In genomic region chr9:99721898-99722297, GRCh38 we compare ENCODE assay signal across 27 cellular contexts.
DNase-seq lines count a peak whose midpoint lies in the region; ATAC-seq, FAIRE-seq and TF ChIP-seq lines count a peak whose summit lies in the region.
"Had no signal": no experiment of that assay in that cellular context is flagged by ENCODE, and none has a peak within 500 bp of the region (broad histone marks: within the 10 kb centered on the region; RNA-seq: fewer than 3 reads in every experiment).

No MANE protein-coding gene starts in this region.

- H3K9me3 Mint-ChIP-seq in natural killer cell = no peaks in the 10 kb centered on the region
- peaks cover 2% of the 10 kb centered on the region for H3K9me3 Mint-ChIP-seq in activated CD8-positive, alpha-beta memory T cell treated with anti-CD3 and anti-CD28 coated beads, Interleukin-2, amount 10 ng/mL, durations not matched to agents 7 days and 5 days (ENCODE audit: low read depth)
- H3K9me3 Mint-ChIP-seq: CD14-positive monocyte; CD4-positive, alpha-beta memory T cell; CD4-positive, CD25-positive, alpha-beta regulatory T cell; CD8-positive, alpha-beta memory T cell had no signal

- 21% methylated on average over 2 of the region's 2 CpGs for WGBS in HepG2 (ENCODE audit: low lambda C conversion rate)
- WGBS in right lobe of liver (ENCODE audit: insufficient coverage, low coverage, low lambda C conversion rate, missing lambda C conversion rate) = 61% methylated on average over 2 of the region's 2 CpGs
- WGBS in IMR-90 (ENCODE audit: extremely low coverage in 2 of 2, insufficient read length in 1 of 2), 2 experiments = no CpG with 5 or more reads among the region's 2 CpGs

- H3K18ac ChIP-seq in IMR-90 (ENCODE audit: low read depth, low read length) = no peak overlapping the region

- intact Hi-C loops in HepG2 (cut with micrococcal nuclease; ENCODE audit: unreplicated experiment) (no loop called here), right lobe of liver (cut with DNase I) (no loop called here), IMR-90 (cut with micrococcal nuclease) (no loop called here), natural killer cell (cut with micrococcal nuclease) (no loop called here)

- no peaks in the 10 kb centered on the region for H3K36me3 ChIP-seq in HepG2 (replicated peaks in 1 of 2; ENCODE audit: control insufficient read depth in 1 of 2, insufficient read depth in 2 of 2, low read length in 2 of 2)
- no peaks in the 10 kb centered on the region for H3K36me3 ChIP-seq in right lobe of liver
- no peaks in the 10 kb centered on the region for H3K36me3 ChIP-seq in IMR-90 (ENCODE audit: control insufficient read depth, insufficient read depth, low read length)
- H3K36me3 ChIP-seq: BE2C, BLaER1 had no signal

- no peak overlapping the region for H3K4me2 ChIP-seq in HepG2 (ENCODE audit: low read depth, low read length)
- no peak overlapping the region for H3K4me2 ChIP-seq in IMR-90 (ENCODE audit: low read depth, low read length)

- no peak overlapping the region for H2AK5ac ChIP-seq in IMR-90 (ENCODE audit: low read depth, low read length)

- no peaks in the 10 kb centered on the region for H3K36me3 Mint-ChIP-seq in natural killer cell
- H3K36me3 Mint-ChIP-seq in activated CD8-positive, alpha-beta memory T cell treated with anti-CD3 and anti-CD28 coated beads, Interleukin-2, amount 10 ng/mL, durations not matched to agents 7 days and 5 days = peaks cover 2% of the 10 kb centered on the region
- H3K36me3 Mint-ChIP-seq: CD14-positive monocyte; CD4-positive, alpha-beta memory T cell; CD4-positive, CD25-positive, alpha-beta regulatory T cell; CD8-positive, alpha-beta memory T cell had no signal

- in situ Hi-C loops in HepG2 (cut with HindIII; ENCODE audit: extremely low pct_ligation_motif_present, low pct_unique_long_range_greater_than_20kb) = no loop called here
- in situ Hi-C loops in IMR-90 (cut with MboI; ENCODE audit: low sequenced_read_pairs) = no loop called here

- H3K79me1 ChIP-seq in IMR-90 (ENCODE audit: low read depth in 1 of 2, low read length in 2 of 2) = no peaks in the 10 kb centered on the region

- H3K9me1 ChIP-seq in IMR-90 (ENCODE audit: insufficient read depth, low read length) = no peaks in the 10 kb centered on the region

- H3K4ac ChIP-seq in IMR-90 (ENCODE audit: low read depth, low read length) = no peak overlapping the region

- ATAC-seq in HepG2 (no peak), right lobe of liver (no peak), IMR-90 (ENCODE audit: low read depth) (no peak), natural killer cell (no peak), HG03045 (IDR thresholded peaks at IDR 0.05; ENCODE audit: unreplicated experiment) (no peak)
- no peak for ATAC-seq in activated CD8-positive, alpha-beta memory T cell treated with anti-CD3 and anti-CD28 coated beads, Interleukin-2, amount 10 ng/mL, durations not matched to agents 7 days and 5 days
- ATAC-seq: GM12878 had no signal

- no peak overlapping the region for H2BK15ac ChIP-seq in IMR-90 (ENCODE audit: low read depth, low read length)

- H3K9ac ChIP-seq in HepG2 (ENCODE audit: insufficient read depth, low read depth, low read length) (no peak overlapping the region), IMR-90 (ENCODE audit: low read depth, low read length) (no peak overlapping the region)
- H3K9ac ChIP-seq: BLaER1 had no signal

- no peak overlapping the region for H3K23ac ChIP-seq in IMR-90 (ENCODE audit: low read depth, low read length)

- no peak overlapping the region for H2BK20ac ChIP-seq in IMR-90 (ENCODE audit: low read depth, low read length)

- H3K4me3 ChIP-seq in HepG2 (replicated peaks in 1 of 3; ENCODE audit: insufficient read depth in 1 of 3, low read depth in 2 of 3, low read length in 3 of 3) (no peak overlapping the region), right lobe of liver (no peak overlapping the region), IMR-90 (ENCODE audit: insufficient read depth, low read depth, low read length) (no peak overlapping the region)
- H3K4me3 ChIP-seq: BLaER1, GM12878 had no signal

- no peak for TF ChIP-seq RAD21 in HepG2 (CRISPR knock-in tag; IDR thresholded peaks at IDR 0.05)
- no peak for TF ChIP-seq RAD21 in IMR-90 (IDR thresholded peaks at IDR 0.05; ENCODE audit: low read length)

- no peak overlapping the region for H2AK9ac ChIP-seq in IMR-90 (replicated peaks; ENCODE audit: low read depth, low read length, poor library complexity)

- TF ChIP-seq POLR2A in HepG2 (IDR thresholded peaks at IDR 0.05; ENCODE audit: insufficient read depth in 1 of 2, low read depth in 2 of 2, low read length in 2 of 2) (no peak), right lobe of liver (IDR thresholded peaks at IDR 0.05) (no peak), IMR-90 (IDR thresholded peaks at IDR 0.05; ENCODE audit: low read depth, low read length) (no peak)

- H3K9me3 ChIP-seq in HepG2 (ENCODE audit: low read length) (no peaks in the 10 kb centered on the region), right lobe of liver (no peaks in the 10 kb centered on the region), IMR-90 (ENCODE audit: control insufficient read depth, insufficient read depth, low read length) (no peaks in the 10 kb centered on the region)
- H3K9me3 ChIP-seq: BE2C, BLaER1 had no signal

- peak overlapping the region in 1 of 2 donors; percentile 47 for H3K27ac Mint-ChIP-seq in natural killer cell
- no peak overlapping the region for H3K27ac Mint-ChIP-seq in activated CD8-positive, alpha-beta memory T cell treated with anti-CD3 and anti-CD28 coated beads, Interleukin-2, amount 10 ng/mL, durations not matched to agents 7 days and 5 days
- H3K27ac Mint-ChIP-seq: CD4-positive, alpha-beta memory T cell; CD4-positive, CD25-positive, alpha-beta regulatory T cell had no signal

- H4K8ac ChIP-seq in IMR-90 (ENCODE audit: low read depth in 2 of 2, low read length in 2 of 2) = no peak overlapping the region

- FAIRE-seq in HepG2 (lab: Jason Lieb, UNC) = no peak
- FAIRE-seq: GM12878, GM12892, GM18507 had no signal

- no peak overlapping the region for H4K5ac ChIP-seq in IMR-90 (ENCODE audit: low read depth, low read length)

- no peak overlapping the region for H3K56ac ChIP-seq in IMR-90 (ENCODE audit: extremely low read depth, insufficient read depth, low read length)

- H3K27me3 Mint-ChIP-seq in natural killer cell (ENCODE audit: low read depth in 2 of 2) = no peaks in the 10 kb centered on the region
- H3K27me3 Mint-ChIP-seq in activated CD8-positive, alpha-beta memory T cell treated with anti-CD3 and anti-CD28 coated beads, Interleukin-2, amount 10 ng/mL, durations not matched to agents 7 days and 5 days = no peaks in the 10 kb centered on the region
- H3K27me3 Mint-ChIP-seq: CD4-positive, alpha-beta memory T cell; CD8-positive, alpha-beta memory T cell had no signal

- dilution Hi-C loops in IMR-90 (cut with HindIII; ENCODE audit: low sequenced_read_pairs, unreplicated experiment) = no loop called here

- peaks cover 37 to 40% of the 10 kb centered on the region in 2 donors for H3K4me1 Mint-ChIP-seq in natural killer cell
- H3K4me1 Mint-ChIP-seq in activated CD8-positive, alpha-beta memory T cell treated with anti-CD3 and anti-CD28 coated beads, Interleukin-2, amount 10 ng/mL, durations not matched to agents 7 days and 5 days = peaks cover 36% of the 10 kb centered on the region

- no peaks in the 10 kb centered on the region for H3K79me2 ChIP-seq in HepG2 (ENCODE audit: insufficient read depth, low read length)

- H2AFZ ChIP-seq in HepG2 (ENCODE audit: low read length) = no peak overlapping the region
- no peak overlapping the region for H2AFZ ChIP-seq in IMR-90 (replicated peaks; ENCODE audit: low read length, poor library complexity)

- no peak overlapping the region for H2BK120ac ChIP-seq in IMR-90 (ENCODE audit: low read depth, low read length)

- BruUV-seq in HepG2 (replicated peaks; lab: Mats Ljungman, UMichigan) (no TSS peak), IMR-90 (replicated peaks; lab: Mats Ljungman, UMichigan) (no TSS peak)

- POLR2A ChIA-PET in HepG2 (lab: Yijun Ruan, JAX) = no interaction called here
- POLR2A ChIA-PET in IMR-90 (lab: Charles Lee; ENCODE audit: unreplicated experiment) = no interaction called here

- TF ChIP-seq EP300 in HepG2 (IDR thresholded peaks at IDR 0.05; ENCODE audit: low read depth in 2 of 2, low read length in 2 of 2) = no peak
- no peak for TF ChIP-seq EP300 in HepG2 (CRISPR knock-in tag; IDR thresholded peaks at IDR 0.05; ENCODE audit: borderline replicate concordance)

- H3K27me3 ChIP-seq in HepG2 (ENCODE audit: control insufficient read depth in 1 of 2, insufficient read depth in 2 of 2, low read length in 2 of 2) (no peaks in the 10 kb centered on the region), right lobe of liver (no peaks in the 10 kb centered on the region), IMR-90 (ENCODE audit: control insufficient read depth, insufficient read depth, low read length) (peaks cover 10% of the 10 kb centered on the region; the same call in 1 of the 2 replicates)
- H3K27me3 ChIP-seq: BE2C, BLaER1 had no signal

- no peak for TF ChIP-seq CTCF in HepG2 (CRISPR knock-in tag; IDR thresholded peaks at IDR 0.05)
- TF ChIP-seq CTCF in right lobe of liver (IDR thresholded peaks at IDR 0.05) = no peak
- TF ChIP-seq CTCF in IMR-90 (conservative IDR thresholded peaks at IDR 0.05; ENCODE audit: low read depth, low read length) = no peak
- no peak for TF ChIP-seq CTCF in natural killer cell (IDR thresholded peaks at IDR 0.05)

- DNase-seq in HepG2 (ENCODE audit: low spot score) (no peak), right lobe of liver (no peak), IMR-90 (no peak), natural killer cell (no peak), NCI-H82 (lab: John Stamatoyannopoulos, UW) (no peak)
- no peak for DNase-seq in activated CD8-positive, alpha-beta memory T cell treated with anti-CD3 and anti-CD28 coated beads, Interleukin-2, amount 10 ng/mL, durations not matched to agents 7 days and 5 days
- DNase-seq: 8988T; ACHN; BE2C; C1 segment of cervical spinal cord; CD4-positive, alpha-beta memory T cell; CD4-positive, CD25-positive, alpha-beta regulatory T cell; CD8-positive, alpha-beta memory T cell; COR-L47; DMS 273 treated with DMSO at 0.1 percent for 48 hours; DMS153; DMS53; DMS79; DND-41; EL; GDM1 had no signal

- no peak overlapping the region for H2BK5ac ChIP-seq in IMR-90 (ENCODE audit: low read depth, low read length, poor library complexity, severe bottlenecking)

- peak overlapping the region; percentile 17 for H3K4me3 Mint-ChIP-seq in natural killer cell
- no peak overlapping the region for H3K4me3 Mint-ChIP-seq in activated CD8-positive, alpha-beta memory T cell treated with anti-CD3 and anti-CD28 coated beads, Interleukin-2, amount 10 ng/mL, durations not matched to agents 7 days and 5 days
- H3K4me3 Mint-ChIP-seq: CD14-positive monocyte; CD4-positive, alpha-beta memory T cell; CD4-positive, CD25-positive, alpha-beta regulatory T cell had no signal

- H3K27ac ChIP-seq in HepG2 (ENCODE audit: extremely low read length, insufficient read depth, low read length) (no peak overlapping the region), right lobe of liver (no peak overlapping the region), IMR-90 (ENCODE audit: insufficient read depth, low read length) (no peak overlapping the region)
- H3K27ac ChIP-seq: BLaER1 had no signal

- CTCF ChIA-PET in HepG2 (lab: Yijun Ruan, JAX; ENCODE audit: low intra/inter-chr PET ratio, low total read pairs) = no interaction called here
- CTCF ChIA-PET in IMR-90 (lab: Yijun Ruan, JAX) = no interaction called here
- CTCF ChIA-PET in activated CD8-positive, alpha-beta memory T cell treated with anti-CD3 and anti-CD28 coated beads, Interleukin-2, amount 10 ng/mL, durations not matched to agents 7 days and 5 days (lab: Charles Lee) = no interaction called here

- no peak overlapping the region for H3K14ac ChIP-seq in IMR-90 (replicated peaks; ENCODE audit: low read depth, low read length)

- H4K20me1 ChIP-seq in HepG2 (ENCODE audit: insufficient read depth, low read length) (no peaks in the 10 kb centered on the region), IMR-90 (ENCODE audit: insufficient read depth, low read length) (no peaks in the 10 kb centered on the region)
- H4K20me1 ChIP-seq: BLaER1 had no signal

- H3K4me1 ChIP-seq in HepG2 (ENCODE audit: insufficient read depth, low read length) (no peaks in the 10 kb centered on the region), right lobe of liver (no peaks in the 10 kb centered on the region), IMR-90 (ENCODE audit: control insufficient read depth, insufficient read depth, low read length) (no peaks in the 10 kb centered on the region)
- H3K4me1 ChIP-seq: BE2C had no signal

- H4K91ac ChIP-seq in IMR-90 (ENCODE audit: insufficient read depth, low read depth, low read length) = no peak overlapping the region
